ENCODE assay signal across 8 cellular contexts in the genomic region with DNA sequence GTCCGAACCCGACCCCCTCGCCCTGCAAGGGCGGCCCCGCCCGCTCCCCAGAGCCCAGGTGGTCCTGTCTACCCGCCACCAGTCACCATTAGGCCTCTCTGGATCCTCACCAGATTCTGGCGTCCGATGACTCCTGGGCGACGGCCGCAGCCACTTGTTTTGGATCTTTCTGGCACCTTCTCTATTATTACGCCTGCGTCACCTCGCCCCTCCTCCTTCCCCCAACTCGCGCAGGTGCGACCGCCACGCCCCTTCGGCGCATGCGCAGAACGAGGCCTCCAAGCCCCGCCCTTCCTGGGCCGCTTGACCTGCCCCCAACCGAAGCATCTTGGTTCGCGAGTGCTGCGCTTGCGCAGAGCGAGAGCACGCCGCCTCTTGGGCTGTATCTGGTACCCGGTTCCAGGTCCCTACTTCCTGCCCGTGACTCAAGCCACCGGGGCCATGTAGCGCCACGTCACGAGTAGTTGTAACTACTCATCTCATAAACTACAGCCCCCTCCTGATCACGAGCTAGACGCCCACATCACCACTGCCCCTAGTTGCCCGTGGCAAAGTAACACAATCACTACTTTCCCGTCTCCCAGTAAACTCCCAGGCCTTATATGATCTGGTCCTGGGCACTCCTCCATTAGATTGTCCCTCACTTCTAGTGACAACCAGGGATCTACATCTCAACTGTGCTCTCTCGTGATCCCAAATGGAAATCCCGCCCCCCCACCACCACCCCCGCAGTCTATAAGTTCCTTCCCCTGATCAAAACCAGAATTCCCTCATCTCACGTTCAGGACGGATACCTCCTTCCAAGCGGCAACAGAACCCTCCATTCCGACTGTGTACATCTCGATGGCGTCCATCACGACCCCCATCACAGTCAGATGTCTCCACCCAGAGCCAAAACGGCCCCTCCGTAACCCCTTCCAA. TPM values are rescaled to one million over a fixed set of nuclear protein-coding genes. Genes with fewer than 3 reads are reported as not detected.
DNase-seq lines count a peak whose midpoint lies in the region; ATAC-seq and TF ChIP-seq lines count a peak whose summit lies in the region.

Gene DEDD2 (minus strand): TSS at position 156 of the 921 bp plus-strand sequence. CDS start 670 bp downstream, outside the sequence.

- H3K9me3 ChIP-seq in CD4-positive, alpha-beta T cell (ENCODE audit: control insufficient read depth, low read length): no peaks in the 10 kb centered on the region

- peak; percentile 74 for ATAC-seq in CD4-positive, alpha-beta T cell (ENCODE audit: poor library complexity)
- ATAC-seq in GM19467 (IDR thresholded peaks at IDR 0.05; ENCODE audit: unreplicated experiment): peak; percentile 55

- H3K9me3 Mint-ChIP-seq in CD4-positive, alpha-beta T cell: no peaks in the 10 kb centered on the region

- H3K27ac Mint-ChIP-seq in CD4-positive, alpha-beta T cell: peak within 1 kb of the TSS; percentile 93

- peak within 1 kb of the TSS; percentile 89 for H3K27ac ChIP-seq in CD4-positive, alpha-beta T cell (ENCODE audit: low read depth, low read length)

- DNase-seq in CD4-positive, alpha-beta T cell: peak; percentile 99 to 100 (median 100)
- DNase-seq in HS-27A (ENCODE audit: low read depth) (peak; percentile 99), NK-92 (lab: John Stamatoyannopoulos, UW; ENCODE audit: unreplicated experiment) (peak; percentile 93), lung microvascular endothelial cell (ENCODE audit: low read depth in 2 of 2) (peak; percentile 96 to 97)
- DNase-seq in activated CD8-positive, alpha-beta memory T cell treated with anti-CD3 and anti-CD28 coated beads for 1 hour (ENCODE audit: extremely low read depth in 1 of 2, low read depth in 1 of 2): peak; percentile 98 to 100
- DNase-seq in effector CD4-positive, alpha-beta T cell: peak; percentile 99
- peak; percentile 97 to 100 (median 99) for DNase-seq in stimulated activated CD4-positive, alpha-beta T cell treated with anti-CD3 and anti-CD28 coated beads, TNF-alpha, amount 100 ng/mL, for 48 hours (ENCODE audit: low read depth in 3 of 3)

- POLR2A ChIA-PET in CD4-positive, alpha-beta T cell (lab: Charles Lee): interaction anchor here (0.9 to 6.5 kb wide), 7 partner anchors 10 to 98 kb away, joined by 3 to 70 read pairs (median 8); partner anchors contain the start of genes GSK3A and PRR19

- H3K36me3 Mint-ChIP-seq in CD4-positive, alpha-beta T cell (ENCODE audit: low read depth): peaks cover 55% of the 10 kb centered on the region

- no peaks in the 10 kb centered on the region for H3K27me3 ChIP-seq in CD4-positive, alpha-beta T cell (ENCODE audit: control insufficient read depth, insufficient read depth, low read length)

- CTCF ChIA-PET in CD4-positive, alpha-beta T cell (lab: Charles Lee): interaction anchor here (1.0 to 1.5 kb wide), 2 partner anchors 25 to 27 kb away, joined by 3 read pairs; partner anchors contain the start of gene GSK3A

- peaks cover 78% of the 10 kb centered on the region for H3K4me1 Mint-ChIP-seq in CD4-positive, alpha-beta T cell (ENCODE audit: low read depth)

- no peak for TF ChIP-seq CTCF in CD4-positive, alpha-beta T cell (IDR thresholded peaks at IDR 0.05)

- intact Hi-C loops in CD4-positive, alpha-beta T cell (cut with DNase I, micrococcal nuclease): loop anchor here (1.0 to 5.0 kb wide), 4 partner anchors 18 to 65 kb away; no protein-coding TSS in a partner anchor

- H3K4me3 Mint-ChIP-seq in CD4-positive, alpha-beta T cell: peak within 1 kb of the TSS; percentile 99

- H3K27me3 Mint-ChIP-seq in CD4-positive, alpha-beta T cell: no peaks in the 10 kb centered on the region

RNA-seq across cellular contexts. Expression of gene DEDD2, which starts in this region (rescaled TPM):
- total RNA-seq in CD4-positive, alpha-beta T cell: 100 to 1,000 TPM in 1 of 2 experiments, 10 to 100 TPM in 1; 96.5 to 103 TPM
- total RNA-seq in lung microvascular endothelial cell: 15.0 and 18.3 TPM in 2 replicates

Comparison
In these comparisons a context has a peak if more than half of its experiments do, and no peak if none do; other contexts are left out.
1. Peak in every context shown above with its lines: DNase-seq, ATAC-seq and H3K27ac ChIP-seq.